ENCODE assay signal across 13 cellular contexts in genomic region chr6:49796842-49797455, GRCh38. TPM values are rescaled to one million over a fixed set of nuclear protein-coding genes. Genes with fewer than 3 reads are reported as not detected.
"Had no signal": no experiment of that assay in that cellular context is flagged by ENCODE, and none has a peak within 500 bp of the region (broad histone marks: within the 10 kb centered on the region; RNA-seq: fewer than 3 reads in every experiment).

No MANE protein-coding gene starts in this region.

RNA-seq across cellular contexts. Expression of gene PGK2, which starts 9.9 kb away (rescaled TPM):
- total RNA-seq: activated CD4-positive, alpha-beta T cell treated with anti-CD3 and anti-CD28 coated beads for 36 hours; ascending aorta; colonic mucosa; left cardiac atrium; lower leg skin; mucosa of gallbladder; naive thymus-derived CD4-positive, alpha-beta T cell; sciatic nerve; stomach; T-helper 2 cell treated with Interferon-gamma antibody and Interleukin-4, amounts not matched to agents 100 ng/mL and 5 ng/mL, for 36 hours; temporal lobe; upper lobe of left lung had no signal
- polyA plus RNA-seq: adipose tissue; naive thymus-derived CD4-positive, alpha-beta T cell; stomach had no signal

RNA-seq across cellular contexts. Expression of gene CRISP3, which starts 52.8 kb away (rescaled TPM):
- total RNA-seq: activated CD4-positive, alpha-beta T cell treated with anti-CD3 and anti-CD28 coated beads for 36 hours; ascending aorta; colonic mucosa; left cardiac atrium; naive thymus-derived CD4-positive, alpha-beta T cell; T-helper 2 cell treated with Interferon-gamma antibody and Interleukin-4, amounts not matched to agents 100 ng/mL and 5 ng/mL, for 36 hours; temporal lobe had no signal
- polyA plus RNA-seq: naive thymus-derived CD4-positive, alpha-beta T cell had no signal
